8 cellular contexts compared by ENCODE assay signal in the genomic region with DNA sequence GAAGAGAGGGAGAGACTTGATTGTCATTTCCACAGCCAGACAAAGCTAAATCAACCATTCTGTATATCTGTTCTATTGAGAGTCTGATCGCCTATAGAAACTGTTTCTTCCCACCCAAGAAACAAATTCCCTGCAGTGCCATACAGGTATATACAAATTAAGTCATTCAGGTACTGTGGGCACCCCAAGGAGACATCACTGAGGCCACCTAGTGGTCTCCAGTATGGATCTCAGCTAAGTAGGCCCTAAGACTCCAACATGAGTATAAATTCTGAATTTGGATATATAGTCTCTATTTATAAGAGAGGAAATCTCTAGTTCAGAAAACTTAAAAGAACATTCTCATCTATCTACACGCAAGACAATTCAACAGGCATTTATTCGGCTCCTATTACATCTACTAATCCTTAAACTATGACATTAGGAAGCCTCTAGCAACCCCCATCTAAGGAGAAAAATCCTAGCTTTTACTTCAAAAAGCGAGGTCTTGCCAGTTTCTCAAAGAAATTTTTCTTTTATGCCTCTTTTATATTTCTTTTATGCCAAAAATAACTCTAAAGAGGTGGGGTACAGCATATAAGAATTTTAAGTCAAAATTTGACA.
DNase-seq lines count a peak whose midpoint lies in the region; ATAC-seq and TF ChIP-seq lines count a peak whose summit lies in the region.

No MANE protein-coding gene starts in this region.

- no peak overlapping the region for H4K91ac ChIP-seq in trophoblast cell (ENCODE audit: low read depth, low read length)

- H2BK12ac ChIP-seq in trophoblast cell (ENCODE audit: low read length) = no peak overlapping the region

- H2AK5ac ChIP-seq in trophoblast cell (ENCODE audit: low read length) = no peak overlapping the region

- TF ChIP-seq CTCF in Calu3 (IDR thresholded peaks at IDR 0.05; ENCODE audit: unreplicated experiment) (peak; percentile 64), HEK293 (tag by site-specific recombination; IDR thresholded peaks at IDR 0.05) (no peak), SK-N-SH (IDR thresholded peaks at IDR 0.05) (peak; percentile 87), epithelial cell of proximal tubule (conservative IDR thresholded peaks at IDR 0.05; ENCODE audit: low read depth, low read length) (peak; percentile 87)

- no peak overlapping the region for H3K4me3 Mint-ChIP-seq in Calu3 (ENCODE audit: low read depth, unreplicated experiment)

- DNase-seq in Calu3 = peak; percentile 70
- DNase-seq in SK-N-SH = peak; percentile 32
- no peak for DNase-seq in epithelial cell of proximal tubule (ENCODE audit: low read depth)
- peak; percentile 51 to 65 for DNase-seq in trophoblast cell
- no peak for DNase-seq in T-helper 9 cell
- DNase-seq in middle frontal gyrus (ENCODE audit: extremely low spot score, low spot score) = no peak

- H3K4ac ChIP-seq in trophoblast cell (ENCODE audit: low read depth, low read length) = no peak overlapping the region

- peaks cover 34% of the 10 kb centered on the region for H3K4me1 Mint-ChIP-seq in Calu3 (ENCODE audit: low read depth, unreplicated experiment)

- peaks cover 6% of the 10 kb centered on the region for H3K36me3 Mint-ChIP-seq in Calu3 (ENCODE audit: insufficient read depth, unreplicated experiment)

- H2BK5ac ChIP-seq in trophoblast cell (ENCODE audit: low read depth, low read length, poor library complexity) = no peak overlapping the region

- POLR2A ChIA-PET in HEK293 (lab: Yijun Ruan, JAX) (interaction anchor here (0.5 to 0.7 kb wide), 2 partner anchors 50 to 108 kb away, joined by 3 to 4 read pairs; no protein-coding TSS in a partner anchor), SK-N-SH (lab: Yijun Ruan, JAX) (interaction anchor here (0.7 to 1.0 kb wide), 2 partner anchors 102 to 197 kb away, joined by 3 read pairs; no protein-coding TSS in a partner anchor)

- no peak overlapping the region for H3K27ac Mint-ChIP-seq in Calu3 (ENCODE audit: unreplicated experiment)

- intact Hi-C loops in Calu3 (cut with micrococcal nuclease; ENCODE audit: unreplicated experiment) = loop anchor here (1.0 kb wide), 1 partner anchor 179 kb away; no protein-coding TSS in a partner anchor

- WGBS in SK-N-SH (ENCODE audit: low lambda C conversion rate) = 51% methylated on average over 4 of the region's 4 CpGs
- no CpG with 5 or more reads among the region's 4 CpGs for WGBS in trophoblast cell (ENCODE audit: extremely low coverage, insufficient coverage, insufficient read length)

- no peaks in the 10 kb centered on the region for H4K20me1 ChIP-seq in SK-N-SH (ENCODE audit: insufficient read depth)

- H3K36me3 ChIP-seq in HEK293 (ENCODE audit: control insufficient read depth in 2 of 2, insufficient read depth in 1 of 2, low read length in 2 of 2) (peaks cover 31 to 54% of the 10 kb centered on the region in 2 experiments), SK-N-SH (replicated peaks in 1 of 2; ENCODE audit: control insufficient read depth in 1 of 2, insufficient read depth in 2 of 2, low read length in 1 of 2) (peaks cover 13 to 41% of the 10 kb centered on the region in 2 experiments), trophoblast cell (ENCODE audit: control insufficient read depth in 1 of 2, insufficient read depth in 2 of 2, low read length in 2 of 2) (no peaks in the 10 kb centered on the region)

- H3K27me3 ChIP-seq in SK-N-SH (ENCODE audit: insufficient read depth) = no peaks in the 10 kb centered on the region
- no peaks in the 10 kb centered on the region for H3K27me3 ChIP-seq in trophoblast cell (ENCODE audit: insufficient read depth, low read length)

- peaks cover 17% of the 10 kb centered on the region for H3F3A ChIP-seq in SK-N-SH (replicated peaks; ENCODE audit: insufficient read depth)

- CTCF ChIA-PET in Calu3 (lab: Charles Lee) (interaction anchor here (0.8 to 1.5 kb wide), 6 partner anchors 11 to 227 kb away, joined by 3 to 7 read pairs (median 4); no protein-coding TSS in a partner anchor), HEK293 (lab: Yijun Ruan, JAX) (interaction anchor here (0.6 to 3.3 kb wide), 17 partner anchors 9 to 228 kb away, joined by 3 to 21 read pairs (median 5); no protein-coding TSS in a partner anchor), SK-N-SH (lab: Yijun Ruan, JAX) (interaction anchor here (0.6 to 6.2 kb wide), 43 partner anchors 9 to 229 kb away, joined by 3 to 68 read pairs (median 4); no protein-coding TSS in a partner anchor)

- no peak overlapping the region for H3K4me2 ChIP-seq in SK-N-SH
- no peak overlapping the region for H3K4me2 ChIP-seq in trophoblast cell (ENCODE audit: low read length)

- peaks cover 6% of the 10 kb centered on the region for H3K79me2 ChIP-seq in SK-N-SH (ENCODE audit: insufficient read depth)
- peaks cover 5% of the 10 kb centered on the region for H3K79me2 ChIP-seq in trophoblast cell (ENCODE audit: control insufficient read depth, insufficient read depth, low read length, poor library complexity)

- H3K27ac ChIP-seq in HEK293 (ENCODE audit: extremely low read depth, low read depth, low read length) (no peak overlapping the region), SK-N-SH (ENCODE audit: low read depth in 2 of 2, low read length in 1 of 2) (peak overlapping the region in 1 of 2 experiments; percentile 90; a peak in 2 of 4 replicates), trophoblast cell (ENCODE audit: low read depth, low read length) (no peak overlapping the region)

- peak; percentile 77 for TF ChIP-seq RAD21 in SK-N-SH (IDR thresholded peaks at IDR 0.05; ENCODE audit: low read length)

- no peak overlapping the region for H4K12ac ChIP-seq in trophoblast cell (ENCODE audit: low read depth, low read length)

- no peak overlapping the region for H3K18ac ChIP-seq in trophoblast cell (ENCODE audit: low read length)

- BruUV-seq in Calu3 (replicated peaks; lab: Mats Ljungman, UMichigan) = no TSS peak

- H3K9me2 ChIP-seq in SK-N-SH = no peaks in the 10 kb centered on the region

- ATAC-seq in GM19328 (IDR thresholded peaks at IDR 0.05; ENCODE audit: unreplicated experiment) = no peak

- no peak overlapping the region for H4K8ac ChIP-seq in trophoblast cell (ENCODE audit: low read depth, low read length)

- no peak overlapping the region for H3K23ac ChIP-seq in trophoblast cell (ENCODE audit: low read length)

- H2AFZ ChIP-seq in SK-N-SH (ENCODE audit: low read depth) = no peak overlapping the region
- H2AFZ ChIP-seq in trophoblast cell (ENCODE audit: insufficient read depth, low read length, poor library complexity) = no peak overlapping the region

- H3K9ac ChIP-seq in SK-N-SH (no peak overlapping the region), trophoblast cell (ENCODE audit: low read length) (no peak overlapping the region)

- H3K4me3 ChIP-seq in HEK293 (ENCODE audit: low read depth, low read length) (no peak overlapping the region), SK-N-SH (ENCODE audit: low read depth in 2 of 2, low read length in 1 of 2) (no peak overlapping the region), epithelial cell of proximal tubule (ENCODE audit: low read depth, low read length) (no peak overlapping the region), trophoblast cell (ENCODE audit: low read depth, low read length) (no peak overlapping the region)

- H3K79me1 ChIP-seq in trophoblast cell (ENCODE audit: low read length) = peaks cover 44% of the 10 kb centered on the region

- H3K14ac ChIP-seq in trophoblast cell (ENCODE audit: low read length) = no peak overlapping the region

- H3K4me1 ChIP-seq in HEK293 (ENCODE audit: control insufficient read depth, insufficient read depth, low read length) = 0 out of 2 replicates have a peak, but pooled peaks cover 7% of the 10 kb centered on the region
- peaks cover 22 to 29% of the 10 kb centered on the region in 2 experiments for H3K4me1 ChIP-seq in SK-N-SH (ENCODE audit: control insufficient read depth in 1 of 2, insufficient read depth in 2 of 2, low read depth in 1 of 2, low read length in 1 of 2)
- peaks cover 18 to 33% of the 10 kb centered on the region in 2 experiments for H3K4me1 ChIP-seq in trophoblast cell (ENCODE audit: control insufficient read depth in 1 of 2, insufficient read depth in 2 of 2, low read length in 2 of 2)

- no peaks in the 10 kb centered on the region for H3K27me3 Mint-ChIP-seq in Calu3 (ENCODE audit: unreplicated experiment)

- TF ChIP-seq EP300 in SK-N-SH (IDR thresholded peaks at IDR 0.05; ENCODE audit: borderline replicate concordance in 1 of 2, low read depth in 1 of 2, low read length in 1 of 2) = no peak

- no peak overlapping the region for H2BK120ac ChIP-seq in trophoblast cell (ENCODE audit: insufficient read depth, low read length, poor library complexity)

- H3K9me3 ChIP-seq in HEK293 (ENCODE audit: control insufficient read depth, insufficient read depth, low read depth, low read length) (no peaks in the 10 kb centered on the region), SK-N-SH (no peaks in the 10 kb centered on the region), trophoblast cell (ENCODE audit: insufficient read depth, low read depth, low read length) (no peaks in the 10 kb centered on the region)

- H3K9me3 Mint-ChIP-seq in Calu3 (ENCODE audit: low read depth, unreplicated experiment) = no peaks in the 10 kb centered on the region

TF ChIP-seq in HEK293, 187 proteins besides CTCF, POLR2A, EP300 and RAD21:
- TF ChIP-seq YY1 (tag by site-specific recombination; IDR thresholded peaks at IDR 0.05) (no peak), ZNF654 (tag by site-specific recombination; IDR thresholded peaks at IDR 0.05; ENCODE audit: low read depth) (peak; percentile 39)

TF ChIP-seq in SK-N-SH, 30 proteins besides CTCF, POLR2A, EP300 and RAD21 (continues in another document):
- no peak for TF ChIP-seq GATA2 (CRISPR knock-in tag; IDR thresholded peaks at IDR 0.05)

Comparison
In these comparisons a context has a peak if more than half of its experiments do, and no peak if none do; other contexts are left out.
1. DNase-seq: peak in Calu3 (single experiment), SK-N-SH (single experiment) and trophoblast cell (2 of 2); none in epithelial cell of proximal tubule (single experiment), T-helper 9 cell (single experiment) and middle frontal gyrus (single experiment).